Comparison of ENCODE assay signal across 27 cellular contexts in genomic region chr9:133098871-133099270, GRCh38. TPM values are rescaled to one million over a fixed set of nuclear protein-coding genes. Genes with fewer than 3 reads are reported as not detected.
DNase-seq lines count a peak whose midpoint lies in the region; ATAC-seq and TF ChIP-seq lines count a peak whose summit lies in the region.
"Had no signal": no experiment of that assay in that cellular context is flagged by ENCODE, and none has a peak within 500 bp of the region (broad histone marks: within the 10 kb centered on the region; RNA-seq: fewer than 3 reads in every experiment).

No MANE protein-coding gene starts in this region.

- CTCF ChIA-PET in activated CD4-positive, alpha-beta memory T cell treated with anti-CD3 and anti-CD28 coated beads for 36 hours (lab: Charles Lee) = interaction anchor here (1.0 to 26.8 kb wide), 2 partner anchors 48 to 76 kb away, joined by 3 to 552 read pairs; no protein-coding TSS in a partner anchor

- H3K4me1 ChIP-seq in left lung (peaks cover 0 to 8% of the 10 kb centered on the region in 2 donors), esophagus muscularis mucosa (peaks cover 0 to 5% (median 2%) of the 10 kb centered on the region in 4 donors), tibial artery (no peaks in the 10 kb centered on the region)
- H3K4me1 ChIP-seq: BLaER1 treated with 17β-estradiol and CSF1 and Interleukin-3, amounts not matched to agents 10 nM and 100 nM; Caco-2 had no signal

- peaks cover 66% of the 10 kb centered on the region for H3K36me3 Mint-ChIP-seq in activated CD4-positive, alpha-beta memory T cell treated with anti-CD3 and anti-CD28 coated beads for 36 hours

- ATAC-seq in left lung (no peak), GM21717 (IDR thresholded peaks at IDR 0.05; ENCODE audit: unreplicated experiment) (no peak)
- ATAC-seq: A549; CD8-positive, alpha-beta T cell; GM23338; K562 had no signal

- H3K27me3 ChIP-seq in left lung = no peaks in the 10 kb centered on the region
- H3K27me3 ChIP-seq in esophagus muscularis mucosa = no peaks in the 10 kb centered on the region
- H3K27me3 ChIP-seq in tibial artery = no peaks in the 10 kb centered on the region
- H3K27me3 ChIP-seq: BLaER1 treated with 17β-estradiol and CSF1 and Interleukin-3, amounts not matched to agents 10 nM and 100 nM had no signal

- H3K27ac ChIP-seq in C4-2B = peak overlapping the region; percentile 50
- H3K27ac ChIP-seq in left lung = no peak overlapping the region
- no peak overlapping the region for H3K27ac ChIP-seq in esophagus muscularis mucosa (replicated peaks in 1 of 4)
- H3K27ac ChIP-seq in tibial artery = no peak overlapping the region
- H3K27ac ChIP-seq: A549; BLaER1 treated with 17β-estradiol and CSF1 and Interleukin-3, amounts not matched to agents 10 nM and 100 nM had no signal

- intact Hi-C loops in left lung (cut with DNase I) (no loop called here), esophagus muscularis mucosa (cut with DNase I) (no loop called here), tibial artery (cut with DNase I; ENCODE audit: low total_unique reads) (no loop called here)
- intact Hi-C loops in activated CD4-positive, alpha-beta memory T cell treated with anti-CD3 and anti-CD28 coated beads for 36 hours (cut with micrococcal nuclease) = no loop called here

- no peak overlapping the region for H3K27ac Mint-ChIP-seq in activated CD4-positive, alpha-beta memory T cell treated with anti-CD3 and anti-CD28 coated beads for 36 hours
- H3K27ac Mint-ChIP-seq: CD8-positive, alpha-beta T cell; GM23338; H9 had no signal

- peak; percentile 87 for DNase-seq in G401 (ENCODE audit: low spot score)
- peak; percentile 60 for DNase-seq in cerebellum (ENCODE audit: low spot score)
- peak; percentile 27 to 47 for DNase-seq in left lung
- no peak for DNase-seq in esophagus muscularis mucosa (ENCODE audit: extremely low spot score)
- no peak for DNase-seq in activated CD4-positive, alpha-beta memory T cell treated with anti-CD3 and anti-CD28 coated beads for 36 hours
- no peak for DNase-seq in tibial artery
- DNase-seq: AML-193; CD8-positive, alpha-beta T cell; DMS79; EL; GF-D8; H9; Kasumi-1; NCI-H1092 treated with DMSO at 0.1 percent for 48 hours; NCI-H1436; NCI-H187; NCI-H446; NCI-H524 treated with DMSO at 0.1 percent for 48 hours; NCI-H774; SK-N-SH had no signal

- TF ChIP-seq CTCF in C4-2B (conservative IDR thresholded peaks at IDR 0.05) = no peak
- TF ChIP-seq CTCF in left lung (IDR thresholded peaks at IDR 0.05) = no peak
- no peak for TF ChIP-seq CTCF in esophagus muscularis mucosa (IDR thresholded peaks at IDR 0.05)
- no peak for TF ChIP-seq CTCF in tibial artery (IDR thresholded peaks at IDR 0.05)

- 93% methylated on average over 5 of the region's 5 CpGs for WGBS in esophagus muscularis mucosa

- no peak for TF ChIP-seq EP300 in esophagus muscularis mucosa (IDR thresholded peaks at IDR 0.05)

- no peaks in the 10 kb centered on the region for H3K4me1 Mint-ChIP-seq in activated CD4-positive, alpha-beta memory T cell treated with anti-CD3 and anti-CD28 coated beads for 36 hours (ENCODE audit: low read depth)
- H3K4me1 Mint-ChIP-seq: GM23338, H9 had no signal

- peaks cover 0 to 16% of the 10 kb centered on the region in 2 donors for H3K9me3 ChIP-seq in left lung
- peaks cover 0 to 13% (median 5%) of the 10 kb centered on the region in 4 donors for H3K9me3 ChIP-seq in esophagus muscularis mucosa
- H3K9me3 ChIP-seq in tibial artery = peaks cover 0 to 17% (median 15%) of the 10 kb centered on the region in 3 donors

- POLR2A ChIA-PET in activated CD4-positive, alpha-beta memory T cell treated with anti-CD3 and anti-CD28 coated beads for 36 hours (lab: Charles Lee) = no interaction called here

- no peak overlapping the region for H3K4me3 Mint-ChIP-seq in activated CD4-positive, alpha-beta memory T cell treated with anti-CD3 and anti-CD28 coated beads for 36 hours
- H3K4me3 Mint-ChIP-seq: CD8-positive, alpha-beta T cell; GM23338; H9 had no signal

- H3K27me3 Mint-ChIP-seq in activated CD4-positive, alpha-beta memory T cell treated with anti-CD3 and anti-CD28 coated beads for 36 hours = no peaks in the 10 kb centered on the region

- TF ChIP-seq POLR2A in esophagus muscularis mucosa (IDR thresholded peaks at IDR 0.05; ENCODE audit: low read depth) = no peak

- in situ Hi-C loops in G401 (cut with HindIII; ENCODE audit: low sequenced_read_pairs) = no loop called here

- H3K36me3 ChIP-seq in left lung = peaks cover 0 to 77% of the 10 kb centered on the region in 2 donors
- H3K36me3 ChIP-seq in esophagus muscularis mucosa = peaks cover 60 to 76% (median 71%) of the 10 kb centered on the region in 4 donors
- peaks cover 59 to 73% (median 69%) of the 10 kb centered on the region in 3 donors for H3K36me3 ChIP-seq in tibial artery

- H3K4me3 ChIP-seq in left lung (no peak overlapping the region), esophagus muscularis mucosa (no peak overlapping the region), tibial artery (no peak overlapping the region)
- H3K4me3 ChIP-seq: A549, GM23338, K562 had no signal

- peaks cover 26% of the 10 kb centered on the region for H3K9me3 Mint-ChIP-seq in activated CD4-positive, alpha-beta memory T cell treated with anti-CD3 and anti-CD28 coated beads for 36 hours

RNA-seq across cellular contexts. Expression of gene RALGDS, which starts 22.2 kb away (rescaled TPM):
- total RNA-seq in G401 (2014; rRNA removed; shearing (Covaris generic)) = 21.7 and 29.8 TPM in 2 replicates
- total RNA-seq in cerebellum = 83.9 TPM
- 10 to 100 TPM; 56.4 to 58.9 TPM for total RNA-seq in left lung
- total RNA-seq in esophagus muscularis mucosa = 10 to 100 TPM; 48.6 to 67.4 (median 54.8) TPM
- total RNA-seq in activated CD4-positive, alpha-beta memory T cell treated with anti-CD3 and anti-CD28 coated beads for 36 hours = 10 to 100 TPM; 65.4 TPM

RNA-seq across cellular contexts. Expression of gene CEL, which starts 37.1 kb away (rescaled TPM):
- total RNA-seq in G401 (2014; rRNA removed; shearing (Covaris generic)) = 0.31 and 0.92 TPM in 2 replicates
- total RNA-seq in cerebellum = 0.73 TPM
- 1 to 10 TPM in 1 of 2 donors, under 1 TPM in 1; 0.47 to 1.1 TPM for total RNA-seq in left lung
- under 1 TPM; 0.17 to 0.42 (median 0.21) TPM for total RNA-seq in esophagus muscularis mucosa
- total RNA-seq in activated CD4-positive, alpha-beta memory T cell treated with anti-CD3 and anti-CD28 coated beads for 36 hours = 1 to 10 TPM in 1 of 2 experiments, under 1 TPM in 1; 0.88 to 1.0 TPM

Comparison
In these comparisons a context has a peak if more than half of its experiments do, and no peak if none do; other contexts are left out.
1. DNase-seq: peak in G401 (single experiment), cerebellum (single experiment) and left lung (2 of 2); none in esophagus muscularis mucosa (single experiment), activated CD4-positive, alpha-beta memory T cell treated with anti-CD3 and anti-CD28 coated beads for 36 hours (single experiment) and tibial artery (0 of 2).